8 cellular contexts compared by ENCODE assay signal in the genomic region with DNA sequence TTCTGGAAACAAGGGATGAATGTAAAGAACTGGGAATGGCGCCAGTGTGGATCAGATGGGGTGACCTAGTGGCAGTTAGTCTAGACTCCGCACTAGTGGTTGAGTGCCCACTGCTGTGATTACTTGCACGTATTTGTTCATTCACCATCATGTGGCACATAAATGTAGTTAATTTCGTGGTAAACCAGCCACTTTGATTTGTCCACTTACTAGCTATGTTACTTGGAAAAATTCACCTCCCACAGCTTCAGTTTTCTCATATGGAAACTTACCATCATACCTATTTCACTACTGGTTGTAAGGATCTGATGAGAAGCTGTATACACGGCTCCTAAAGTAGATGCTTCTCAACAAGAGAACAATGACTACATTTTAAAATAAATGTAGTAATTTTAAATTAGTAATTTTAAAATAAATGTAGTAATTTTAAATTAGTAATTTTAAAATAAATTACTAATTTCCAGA. TPM values are rescaled to one million over a fixed set of nuclear protein-coding genes. Genes with fewer than 3 reads are reported as not detected.
DNase-seq lines count a peak whose midpoint lies in the region; ATAC-seq and TF ChIP-seq lines count a peak whose summit lies in the region.

No MANE protein-coding gene starts in this region.

- H2AFZ ChIP-seq in hepatocyte = peak overlapping the region; percentile 97

- no peak for ATAC-seq in T-helper 17 cell

- H3K4me1 ChIP-seq in hepatocyte (ENCODE audit: insufficient read depth) (no peaks in the 10 kb centered on the region), stomach smooth muscle (ENCODE audit: control insufficient read depth, insufficient read depth, low read length) (no peaks in the 10 kb centered on the region)

- no peaks in the 10 kb centered on the region for H4K20me1 ChIP-seq in hepatocyte (ENCODE audit: insufficient read depth, poor library complexity, severe bottlenecking)

- no peaks in the 10 kb centered on the region for H3K9me2 ChIP-seq in hepatocyte (replicated peaks; ENCODE audit: insufficient read depth)

- H3K4me3 Mint-ChIP-seq in T-helper 1 cell treated with Interleukin-12 subunit alpha and Interleukin-12 subunit beta and Interleukin-4 antibody, amounts not matched to agents 30 μg/mL and 1 μg/mL, for 36 hours = peak overlapping the region; percentile 72
- peak overlapping the region; percentile 83 for H3K4me3 Mint-ChIP-seq in T-helper 17 cell

- 40% methylated on average over 5 of the region's 5 CpGs for WGBS in hepatocyte (ENCODE audit: low lambda C conversion rate, missing lambda C conversion rate)

- H3K27ac Mint-ChIP-seq in T-helper 1 cell treated with Interleukin-12 subunit alpha and Interleukin-12 subunit beta and Interleukin-4 antibody, amounts not matched to agents 30 μg/mL and 1 μg/mL, for 36 hours = peak overlapping the region; percentile 75
- peak overlapping the region; percentile 74 for H3K27ac Mint-ChIP-seq in T-helper 17 cell

- H3K9me3 ChIP-seq in T-helper 17 cell (ENCODE audit: control insufficient read depth, low read length, poor library complexity, severe bottlenecking) (no peaks in the 10 kb centered on the region), hepatocyte (ENCODE audit: low read depth) (no peaks in the 10 kb centered on the region), stomach smooth muscle (ENCODE audit: control insufficient read depth in 2 of 2, low read length in 2 of 2) (no peaks in the 10 kb centered on the region)

- peak overlapping the region; percentile 76 for H3K4me2 ChIP-seq in hepatocyte

- H3K27me3 ChIP-seq in hepatocyte (no peaks in the 10 kb centered on the region), stomach smooth muscle (ENCODE audit: control insufficient read depth in 1 of 2, insufficient read depth in 2 of 2, low read length in 2 of 2) (peaks cover 0 to 5% of the 10 kb centered on the region in 2 donors)

- peaks cover 4% of the 10 kb centered on the region for H3K36me3 Mint-ChIP-seq in T-helper 1 cell treated with Interleukin-12 subunit alpha and Interleukin-12 subunit beta and Interleukin-4 antibody, amounts not matched to agents 30 μg/mL and 1 μg/mL, for 36 hours (ENCODE audit: low read depth)
- H3K36me3 Mint-ChIP-seq in T-helper 17 cell (ENCODE audit: low read depth) = no peaks in the 10 kb centered on the region

- peaks cover 9% of the 10 kb centered on the region for H3K4me1 Mint-ChIP-seq in T-helper 1 cell treated with Interleukin-12 subunit alpha and Interleukin-12 subunit beta and Interleukin-4 antibody, amounts not matched to agents 30 μg/mL and 1 μg/mL, for 36 hours (ENCODE audit: low read depth)
- peaks cover 9% of the 10 kb centered on the region for H3K4me1 Mint-ChIP-seq in T-helper 17 cell

- H3K9me3 Mint-ChIP-seq in T-helper 1 cell treated with Interleukin-12 subunit alpha and Interleukin-12 subunit beta and Interleukin-4 antibody, amounts not matched to agents 30 μg/mL and 1 μg/mL, for 36 hours = no peaks in the 10 kb centered on the region

- H3K4me3 ChIP-seq in hepatocyte (no peak overlapping the region), stomach smooth muscle (ENCODE audit: low read length in 2 of 2) (peak overlapping the region; percentile 75)

- H3K36me3 ChIP-seq in hepatocyte (replicated peaks; ENCODE audit: insufficient read depth, low read depth) (no peaks in the 10 kb centered on the region), stomach smooth muscle (ENCODE audit: control insufficient read depth in 2 of 2, insufficient read depth in 2 of 2, low read length in 2 of 2) (no peaks in the 10 kb centered on the region)

- DNase-seq in T-helper 1 cell = no peak
- DNase-seq in T-helper 17 cell = no peak
- DNase-seq in hepatocyte (ENCODE audit: low spot score) = no peak
- no peak for DNase-seq in T-helper 9 cell
- no peak for DNase-seq in NCI-H1694 treated with DMSO at 0.1 percent for 48 hours (lab: John Stamatoyannopoulos, UW)
- no peak for DNase-seq in SW 1271 (lab: John Stamatoyannopoulos, UW)

- no peak for TF ChIP-seq CTCF in hepatocyte (IDR thresholded peaks at IDR 0.05; ENCODE audit: poor library complexity)

- H3K9ac ChIP-seq in stomach smooth muscle (ENCODE audit: low read length in 2 of 2) = peak overlapping the region; percentile 82 to 84

- H3K79me2 ChIP-seq in hepatocyte = no peaks in the 10 kb centered on the region

- H3K27me3 Mint-ChIP-seq in T-helper 1 cell treated with Interleukin-12 subunit alpha and Interleukin-12 subunit beta and Interleukin-4 antibody, amounts not matched to agents 30 μg/mL and 1 μg/mL, for 36 hours (ENCODE audit: low read depth) = no peaks in the 10 kb centered on the region
- no peaks in the 10 kb centered on the region for H3K27me3 Mint-ChIP-seq in T-helper 17 cell

- H3K27ac ChIP-seq in hepatocyte = peak overlapping the region; percentile 86
- peak overlapping the region; percentile 71 for H3K27ac ChIP-seq in stomach smooth muscle (ENCODE audit: low read length)

RNA-seq across cellular contexts. Expression of a gene that starts 0.4 kb away (rescaled TPM):
- 10 to 100 TPM; 40.2 to 40.3 TPM for total RNA-seq in T-helper 17 cell
- total RNA-seq in hepatocyte = 42.8 and 44.4 TPM in 2 replicates
- 36.4 and 36.7 TPM in 2 replicates for polyA plus RNA-seq in hepatocyte
